Comparison of ENCODE assay signal across 25 cellular contexts in the genomic region with DNA sequence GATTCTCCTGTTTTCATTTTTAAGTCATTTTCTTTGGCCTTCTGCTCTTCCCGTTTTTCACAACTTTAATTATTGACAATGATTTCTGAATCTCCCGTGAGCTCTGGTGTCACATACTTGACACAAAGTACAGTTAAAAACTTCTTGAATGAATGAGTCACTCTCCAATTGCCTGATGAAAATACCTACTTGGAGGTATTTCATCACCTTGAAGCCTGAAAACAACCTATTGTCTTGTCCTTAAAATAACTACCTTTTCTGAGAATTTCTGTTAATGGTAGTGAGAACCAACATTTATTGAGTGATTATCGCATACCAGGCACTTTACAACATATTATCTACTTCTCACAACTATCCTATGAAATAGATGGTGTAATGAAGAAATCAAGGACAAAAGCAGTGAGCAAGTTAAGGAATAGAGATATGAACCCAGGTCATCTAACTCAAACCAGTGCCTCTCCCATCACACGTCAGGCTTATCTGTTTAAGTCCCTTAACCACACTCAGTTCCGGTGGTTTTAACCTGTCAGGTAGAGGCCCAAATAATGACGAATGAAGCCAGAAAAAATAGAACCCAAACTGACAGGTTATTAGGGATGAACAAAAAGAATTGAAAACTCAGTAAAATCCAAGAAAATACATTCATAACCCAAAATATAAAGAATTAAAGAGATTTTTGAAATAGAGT. TPM values are rescaled to one million over a fixed set of nuclear protein-coding genes. Genes with fewer than 3 reads are reported as not detected.
DNase-seq lines count a peak whose midpoint lies in the region; ATAC-seq and TF ChIP-seq lines count a peak whose summit lies in the region.
"Had no signal": no experiment of that assay in that cellular context is flagged by ENCODE, and none has a peak within 500 bp of the region (broad histone marks: within the 10 kb centered on the region; RNA-seq: fewer than 3 reads in every experiment).

No MANE protein-coding gene starts in this region.

- H3K27me3 ChIP-seq in MM.1S (replicated peaks; ENCODE audit: insufficient read depth, low read length) (no peaks in the 10 kb centered on the region), mesendoderm (ENCODE audit: insufficient read depth, low read length, poor library complexity) (no peaks in the 10 kb centered on the region), dorsolateral prefrontal cortex (no peaks in the 10 kb centered on the region), esophagus muscularis mucosa (no peaks in the 10 kb centered on the region), mesenchymal stem cell (ENCODE audit: control insufficient read depth in 1 of 2, insufficient read depth in 1 of 2, low read length in 2 of 2) (no peaks in the 10 kb centered on the region)
- H3K27me3 ChIP-seq: heart right ventricle, MG63, pancreas had no signal

- no peak for TF ChIP-seq POLR2A in esophagus muscularis mucosa (IDR thresholded peaks at IDR 0.05; ENCODE audit: low read depth)

- H3K4me2 ChIP-seq in MM.1S (ENCODE audit: low read depth, low read length) (no peak overlapping the region), mesendoderm (ENCODE audit: low read length) (no peak overlapping the region), mesenchymal stem cell (ENCODE audit: low read length, poor library complexity, severe bottlenecking) (no peak overlapping the region)

- H3F3A ChIP-seq in MM.1S (ENCODE audit: insufficient read depth, low read length), result no peaks in the 10 kb centered on the region

- H3K36me3 ChIP-seq in MM.1S (replicated peaks; ENCODE audit: insufficient read depth, low read length), result no peaks in the 10 kb centered on the region; the same call in 1 of the 2 replicates
- no peaks in the 10 kb centered on the region for H3K36me3 ChIP-seq in mesendoderm (ENCODE audit: control insufficient read depth, insufficient read depth, low read length)
- H3K36me3 ChIP-seq in esophagus muscularis mucosa, result peaks cover 0 to 51% (median 20%) of the 10 kb centered on the region in 4 donors
- H3K36me3 ChIP-seq in mesenchymal stem cell (ENCODE audit: control insufficient read depth in 1 of 2, insufficient read depth in 2 of 2, low read depth in 1 of 2, low read length in 2 of 2), result peaks cover 0 to 50% of the 10 kb centered on the region in 2 experiments

- no peak overlapping the region for H3K14ac ChIP-seq in mesenchymal stem cell (ENCODE audit: low read length in 2 of 2)

- TF ChIP-seq EP300 in esophagus muscularis mucosa (IDR thresholded peaks at IDR 0.05), result no peak

- H2AFZ ChIP-seq in MM.1S (ENCODE audit: low read length) (no peak overlapping the region), mesenchymal stem cell (ENCODE audit: low read depth, low read length) (no peak overlapping the region)

- no peak overlapping the region for H2BK15ac ChIP-seq in mesendoderm (replicated peaks; ENCODE audit: low read depth)
- no peak overlapping the region for H2BK15ac ChIP-seq in mesenchymal stem cell (ENCODE audit: low read depth, poor library complexity, severe bottlenecking)

- H3K9me3 ChIP-seq in MM.1S (replicated peaks; ENCODE audit: insufficient read depth, low read length) (no peaks in the 10 kb centered on the region), esophagus muscularis mucosa (no peaks in the 10 kb centered on the region), mesenchymal stem cell (ENCODE audit: control insufficient read depth, low read length) (no peaks in the 10 kb centered on the region)
- H3K9me3 ChIP-seq: heart right ventricle, MG63, pancreas had no signal

- H2BK120ac ChIP-seq in mesendoderm (ENCODE audit: low read depth, low read length) (no peak overlapping the region), mesenchymal stem cell (ENCODE audit: low read depth, low read length) (no peak overlapping the region)

- no peak overlapping the region for H3K18ac ChIP-seq in mesendoderm (ENCODE audit: low read length)
- H3K18ac ChIP-seq in mesenchymal stem cell (ENCODE audit: low read depth in 1 of 2, low read length in 2 of 2), result no peak overlapping the region

- H3K9me3 Mint-ChIP-seq in activated T-cell treated with anti-CD3 and anti-CD28 coated beads, Interleukin-2, amount 50 U/mL, for 72 hours, result no peaks in the 10 kb centered on the region
- H3K9me3 Mint-ChIP-seq: activated T-helper 2 cell treated with anti-CD3 and anti-CD28 coated beads, Interferon-gamma antibody, Interleukin-2, Interleukin-4, amounts not matched to agents 10 μg/mL and 5 μg/mL and 100 μg/mL, durations not matched to agents 14 hours and 24 hours and 36 hours; stimulated activated naive CD8-positive, alpha-beta T cell treated with anti-CD3 and anti-CD28 coated beads, Interleukin-15, amount 100 ng/mL, for 72 hours; type B pancreatic cell had no signal

- H2AK5ac ChIP-seq in mesendoderm (ENCODE audit: low read length) (no peak overlapping the region), mesenchymal stem cell (ENCODE audit: low read length, severe bottlenecking) (no peak overlapping the region)

- H3K56ac ChIP-seq in mesendoderm (ENCODE audit: low read length), result no peak overlapping the region

- H3K4ac ChIP-seq in mesendoderm (ENCODE audit: low read depth, low read length), result no peak overlapping the region
- no peak overlapping the region for H3K4ac ChIP-seq in mesenchymal stem cell (ENCODE audit: low read depth in 1 of 2, low read length in 2 of 2)

- H3K23ac ChIP-seq in mesendoderm (ENCODE audit: low read length) (no peak overlapping the region), mesenchymal stem cell (ENCODE audit: low read length in 2 of 2) (no peak overlapping the region)

- H4K8ac ChIP-seq in mesendoderm (ENCODE audit: low read depth, low read length) (no peak overlapping the region), mesenchymal stem cell (ENCODE audit: low read length) (no peak overlapping the region)

- H3K9ac ChIP-seq in MM.1S (ENCODE audit: low read length), result no peak overlapping the region
- no peak overlapping the region for H3K9ac ChIP-seq in mesendoderm (ENCODE audit: low read length)
- H3K9ac ChIP-seq in mesenchymal stem cell (ENCODE audit: low read length), result no peak overlapping the region

- H3K4me1 ChIP-seq in MM.1S (ENCODE audit: low read length), result no peaks in the 10 kb centered on the region; the same call in 1 of the 2 replicates
- no peaks in the 10 kb centered on the region for H3K4me1 ChIP-seq in mesendoderm (ENCODE audit: control insufficient read depth, low read depth, low read length)
- no peaks in the 10 kb centered on the region for H3K4me1 ChIP-seq in esophagus muscularis mucosa
- no peaks in the 10 kb centered on the region for H3K4me1 ChIP-seq in mesenchymal stem cell (ENCODE audit: control insufficient read depth, insufficient read depth, low read depth, low read length)
- H3K4me1 ChIP-seq: pancreas had no signal

- no peaks in the 10 kb centered on the region for H3K9me2 ChIP-seq in MM.1S (replicated peaks; ENCODE audit: insufficient read depth, low read length)

- no peak for ATAC-seq in activated T-cell treated with anti-CD3 and anti-CD28 coated beads, Interleukin-2, amount 50 U/mL, for 72 hours (replicated peaks in 1 of 2)
- peak; percentile 52 for ATAC-seq in GM21786 (IDR thresholded peaks at IDR 0.05; ENCODE audit: unreplicated experiment)
- ATAC-seq: heart right ventricle; HepG2; pancreas; stimulated activated naive CD8-positive, alpha-beta T cell treated with anti-CD3 and anti-CD28 coated beads, Interleukin-15, amount 100 ng/mL, for 72 hours had no signal

- no peak overlapping the region for H4K91ac ChIP-seq in mesenchymal stem cell (ENCODE audit: low read length)

- H2BK5ac ChIP-seq in mesendoderm (ENCODE audit: low read length) (no peak overlapping the region), mesenchymal stem cell (ENCODE audit: low read depth, low read length, poor library complexity, severe bottlenecking) (no peak overlapping the region)

- peaks cover 0 to 1% of the 10 kb centered on the region in 2 donors for H3K36me3 Mint-ChIP-seq in activated T-cell treated with anti-CD3 and anti-CD28 coated beads, Interleukin-2, amount 50 U/mL, for 72 hours (ENCODE audit: insufficient read depth in 2 of 2)

- no peak for DNase-seq in activated T-cell treated with anti-CD3 and anti-CD28 coated beads, Interleukin-2, amount 50 U/mL, for 72 hours
- DNase-seq in activated T-cell treated with anti-CD3 and anti-CD28 coated beads, Interleukin-2, amount 50 U/mL, for 48 hours, result no peak
- DNase-seq in MM.1S (peak; percentile 19), mesendoderm (peak; percentile 44), dorsolateral prefrontal cortex (no peak), esophagus muscularis mucosa (ENCODE audit: extremely low spot score) (no peak), mesenchymal stem cell (no peak)
- DNase-seq: amniotic stem cell; C1 segment of cervical spinal cord; central memory CD4-positive, alpha-beta T cell; DMS 273 treated with DMSO at 0.1 percent for 48 hours; GF-D8; heart right ventricle; MG63; NCI-H187 treated with DMSO at 0.1 percent for 48 hours; NCI-H510A treated with DMSO at 0.1 percent for 48 hours; pancreas; SIG-M5; stimulated activated naive CD8-positive, alpha-beta T cell treated with anti-CD3 and anti-CD28 coated beads, Interleukin-15, amount 100 ng/mL, for 72 hours; WERI-Rb-1 had no signal

- intact Hi-C loops in dorsolateral prefrontal cortex (cut with DNase I) (no loop called here), esophagus muscularis mucosa (cut with DNase I) (no loop called here)

- H3K27ac ChIP-seq in MM.1S (ENCODE audit: low read length) (peak overlapping the region; percentile 39; the same call in 1 of the 2 replicates), mesendoderm (ENCODE audit: low read depth, low read length) (no peak overlapping the region), dorsolateral prefrontal cortex (no peak overlapping the region), esophagus muscularis mucosa (replicated peaks in 1 of 4) (no peak overlapping the region), mesenchymal stem cell (ENCODE audit: low read length, poor library complexity, severe bottlenecking) (no peak overlapping the region)
- H3K27ac ChIP-seq: heart right ventricle, pancreas, WERI-Rb-1 had no signal

- peaks cover 7% of the 10 kb centered on the region for H3K4me1 Mint-ChIP-seq in activated T-cell treated with anti-CD3 and anti-CD28 coated beads, Interleukin-2, amount 50 U/mL, for 72 hours (ENCODE audit: low read depth)

- H3K79me1 ChIP-seq in mesendoderm (ENCODE audit: low read length) (no peaks in the 10 kb centered on the region), mesenchymal stem cell (replicated peaks; ENCODE audit: low read length, poor library complexity, severe bottlenecking) (no peaks in the 10 kb centered on the region)

- H3K4me3 Mint-ChIP-seq in activated T-cell treated with anti-CD3 and anti-CD28 coated beads, Interleukin-2, amount 50 U/mL, for 72 hours, result no peak overlapping the region
- H3K4me3 Mint-ChIP-seq: stimulated activated naive CD8-positive, alpha-beta T cell treated with anti-CD3 and anti-CD28 coated beads, Interleukin-15, amount 100 ng/mL, for 72 hours; type B pancreatic cell had no signal

- H3K4me3 ChIP-seq in MM.1S (ENCODE audit: low read length) (no peak overlapping the region), mesendoderm (ENCODE audit: low read length) (no peak overlapping the region), dorsolateral prefrontal cortex (no peak overlapping the region), esophagus muscularis mucosa (no peak overlapping the region), mesenchymal stem cell (ENCODE audit: insufficient read depth in 1 of 2, low read depth in 1 of 2, low read length in 2 of 2) (no peak overlapping the region)
- H3K4me3 ChIP-seq: heart right ventricle, lung, MG63, pancreas had no signal

- no peak for TF ChIP-seq CTCF in MM.1S (IDR thresholded peaks at IDR 0.05; ENCODE audit: low read length)
- no peak for TF ChIP-seq CTCF in dorsolateral prefrontal cortex (IDR thresholded peaks at IDR 0.05 in 54 of 56, conservative IDR thresholded peaks at IDR 0.05 in 2 of 56; ENCODE audit: low read depth in 1 of 56, partially characterized antibody in 56 of 56)
- no peak for TF ChIP-seq CTCF in esophagus muscularis mucosa (IDR thresholded peaks at IDR 0.05)

- peak overlapping the region; percentile 24 for H3K27ac Mint-ChIP-seq in activated T-cell treated with anti-CD3 and anti-CD28 coated beads, Interleukin-2, amount 50 U/mL, for 72 hours
- H3K27ac Mint-ChIP-seq: activated T-helper 2 cell treated with anti-CD3 and anti-CD28 coated beads, Interferon-gamma antibody, Interleukin-2, Interleukin-4, amounts not matched to agents 10 μg/mL and 5 μg/mL and 100 μg/mL, durations not matched to agents 14 hours and 24 hours and 36 hours; type B pancreatic cell had no signal

- H3K27me3 Mint-ChIP-seq in activated T-cell treated with anti-CD3 and anti-CD28 coated beads, Interleukin-2, amount 50 U/mL, for 72 hours (ENCODE audit: low read depth), result no peaks in the 10 kb centered on the region
- H3K27me3 Mint-ChIP-seq: stimulated activated naive CD8-positive, alpha-beta T cell treated with anti-CD3 and anti-CD28 coated beads, Interleukin-15, amount 100 ng/mL, for 72 hours; type B pancreatic cell had no signal

- H3K79me2 ChIP-seq in MM.1S (ENCODE audit: low read length), result no peaks in the 10 kb centered on the region
- no peaks in the 10 kb centered on the region for H3K79me2 ChIP-seq in mesendoderm (ENCODE audit: control insufficient read depth, insufficient read depth, low read length)

- no CpG with 5 or more reads among the region's 6 CpGs for WGBS in mesendoderm (ENCODE audit: extremely low coverage, insufficient coverage, low lambda C conversion rate)
- 91% methylated on average over 6 of the region's 6 CpGs for WGBS in esophagus muscularis mucosa
- WGBS in mesenchymal stem cell, result 89% methylated on average over 4 of the region's 6 CpGs

- no peaks in the 10 kb centered on the region for H4K20me1 ChIP-seq in MM.1S (ENCODE audit: insufficient read depth, low read length)

- H2BK12ac ChIP-seq in mesenchymal stem cell (ENCODE audit: low read length in 2 of 2), result no peak overlapping the region

- no peak overlapping the region for H4K5ac ChIP-seq in mesendoderm (ENCODE audit: low read length)

RNA-seq across cellular contexts. Expression of a gene that starts 11.6 kb away (rescaled TPM):
- total RNA-seq in activated T-cell treated with anti-CD3 and anti-CD28 coated beads, Interleukin-2, amount 50 U/mL, for 72 hours, result 10 to 100 TPM; 21.1 to 23.8 TPM
- polyA plus RNA-seq in mesendoderm (2013, experiment 1 of 2), result 35.6 TPM
- polyA plus RNA-seq in mesendoderm (2013, experiment 2 of 2), result 34.4 TPM
- total RNA-seq in dorsolateral prefrontal cortex (10 to 100 TPM; 12.0 to 27.8 (median 19.9) TPM), esophagus muscularis mucosa (10 to 100 TPM; 10.5 to 15.8 (median 12.6) TPM)
- 47.8 TPM for polyA plus RNA-seq in mesenchymal stem cell (2013, experiment 1 of 2)
- 52.7 TPM for polyA plus RNA-seq in mesenchymal stem cell (2013, experiment 2 of 2)

Comparison
In these comparisons a context has a peak if more than half of its experiments do, and no peak if none do; other contexts are left out.
1. DNase-seq: peak in MM.1S (single experiment) and mesendoderm (single experiment); none in activated T-cell treated with anti-CD3 and anti-CD28 coated beads, Interleukin-2, amount 50 U/mL, for 72 hours (0 of 2), activated T-cell treated with anti-CD3 and anti-CD28 coated beads, Interleukin-2, amount 50 U/mL, for 48 hours (0 of 2), dorsolateral prefrontal cortex (0 of 10), esophagus muscularis mucosa (single experiment) and mesenchymal stem cell (single experiment).